23 cellular contexts compared by ENCODE assay signal in the genomic region with DNA sequence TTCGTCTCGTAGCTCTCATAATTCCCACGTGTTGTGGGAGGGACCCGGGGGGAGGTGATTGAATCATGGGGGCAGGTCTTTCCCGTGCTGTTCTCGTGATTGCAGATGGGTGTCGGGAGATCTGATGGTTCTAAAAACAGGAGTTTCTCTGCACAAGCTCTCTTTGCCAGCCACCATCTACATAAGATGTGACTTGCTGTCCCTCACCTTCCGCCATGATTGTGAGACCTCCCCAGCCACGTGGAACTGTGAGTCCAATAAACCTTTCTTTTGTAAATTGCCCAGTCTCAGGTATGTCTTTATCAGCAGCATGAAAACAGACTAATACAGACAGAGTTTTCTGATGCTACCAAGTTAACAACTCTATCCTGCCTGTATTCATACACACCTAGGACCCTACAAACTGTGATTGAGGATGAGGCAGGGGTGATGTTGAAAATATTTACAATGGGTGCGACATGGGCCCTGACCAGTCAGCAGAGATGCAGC. TPM values are rescaled to one million over a fixed set of nuclear protein-coding genes. Genes with fewer than 3 reads are reported as not detected.
A peak's percentile ranks its signal among the peaks of the same experiment; 100 is the strongest.
DNase-seq lines count a peak whose midpoint lies in the region; ATAC-seq and TF ChIP-seq lines count a peak whose summit lies in the region.
"Had no signal": no experiment of that assay in that cellular context is flagged by ENCODE, and none has a peak within 500 bp of the region (broad histone marks: within the 10 kb centered on the region; RNA-seq: fewer than 3 reads in every experiment).

No MANE protein-coding gene starts in this region.

- 21% methylated on average over 7 of the region's 10 CpGs for WGBS in right lobe of liver (ENCODE audit: insufficient coverage, low coverage, low lambda C conversion rate, missing lambda C conversion rate)

- ATAC-seq in left cardiac atrium (no peak), right lobe of liver (peak in 2 of 4 donors; percentile 0), upper lobe of right lung (no peak)

- H3K27me3 ChIP-seq in left ventricle myocardium inferior (ENCODE audit: low read depth): peaks cover 29% of the 10 kb centered on the region
- H3K27me3 ChIP-seq in right lobe of liver: no peaks in the 10 kb centered on the region
- H3K27me3 ChIP-seq in tibial artery: no peaks in the 10 kb centered on the region
- no peaks in the 10 kb centered on the region for H3K27me3 ChIP-seq in upper lobe of right lung
- H3K27me3 ChIP-seq: SJSA1 had no signal

- no peak for DNase-seq in left ventricle myocardium inferior
- no peak for DNase-seq in left cardiac atrium
- DNase-seq in fibroblast of gingiva (ENCODE audit: low read depth): peak; percentile 29
- DNase-seq in right lobe of liver: peak in 2 of 3 donors; percentile 61 to 67
- DNase-seq in tibial artery: peak in 1 of 2 donors; percentile 70
- no peak for DNase-seq in globus pallidus (ENCODE audit: low spot score)
- DNase-seq in upper lobe of right lung: no peak
- DNase-seq in AML-193 (lab: John Stamatoyannopoulos, UW): no peak
- DNase-seq: CD4-positive, CD25-positive, alpha-beta regulatory T cell; Karpas-422; NCI-H1092; NCI-H1436; NCI-H187 treated with DMSO at 0.1 percent for 48 hours; NCI-H2107; NCI-H446; NCI-H524 treated with DMSO at 0.1 percent for 48 hours; NCI-H774 had no signal

- H3K27ac ChIP-seq in left ventricle myocardium inferior (replicated peaks) (peak overlapping the region; percentile 83), right lobe of liver (peak overlapping the region in 2 of 3 donors; percentile 97 to 99), tibial artery (peak overlapping the region; percentile 61 to 76), upper lobe of right lung (no peak overlapping the region)
- H3K27ac ChIP-seq: BLaER1, SJSA1 had no signal

- intact Hi-C loops in left ventricle myocardium inferior (cut with micrococcal nuclease): no loop called here
- intact Hi-C loops in left cardiac atrium (cut with DNase I): loop anchor here in 1 of 2 donors (10.0 kb wide), 1 partner anchor 275 kb away; no protein-coding TSS in a partner anchor
- intact Hi-C loops in right lobe of liver (cut with DNase I): loop anchor here (10.0 kb wide), 1 partner anchor 55 kb away; no protein-coding TSS in a partner anchor
- intact Hi-C loops in tibial artery (cut with DNase I; ENCODE audit: low total_unique reads): loop anchor here (10.0 kb wide), 3 partner anchors 75 to 375 kb away; partner anchors contain the start of gene GDF7
- intact Hi-C loops in upper lobe of right lung (cut with DNase I): loop anchor here (10.0 kb wide), 1 partner anchor 75 kb away; no protein-coding TSS in a partner anchor

- H3K4me3 ChIP-seq in left ventricle myocardium inferior: peak overlapping the region; percentile 56
- peak overlapping the region; percentile 63 to 86 (median 78) for H3K4me3 ChIP-seq in right lobe of liver
- no peak overlapping the region for H3K4me3 ChIP-seq in tibial artery
- H3K4me3 ChIP-seq in upper lobe of right lung: no peak overlapping the region
- H3K4me3 ChIP-seq: BLaER1, SJSA1 had no signal

- TF ChIP-seq POLR2A in right lobe of liver (IDR thresholded peaks at IDR 0.05): no peak

- no peak for TF ChIP-seq CTCF in left ventricle myocardium inferior (IDR thresholded peaks at IDR 0.05; ENCODE audit: borderline replicate concordance)
- no peak for TF ChIP-seq CTCF in right lobe of liver (IDR thresholded peaks at IDR 0.05)
- TF ChIP-seq CTCF in tibial artery (IDR thresholded peaks at IDR 0.05): no peak
- no peak for TF ChIP-seq CTCF in upper lobe of right lung (IDR thresholded peaks at IDR 0.05)

- H3K36me3 ChIP-seq in left ventricle myocardium inferior (peaks cover 9% of the 10 kb centered on the region), right lobe of liver (peaks cover 4 to 86% (median 49%) of the 10 kb centered on the region in 4 donors), tibial artery (no peaks in the 10 kb centered on the region), upper lobe of right lung (no peaks in the 10 kb centered on the region)
- H3K36me3 ChIP-seq: BLaER1, SJSA1 had no signal

- H3K4me1 ChIP-seq in left ventricle myocardium inferior (peaks cover 47% of the 10 kb centered on the region), right lobe of liver (peaks cover 0 to 48% (median 10%) of the 10 kb centered on the region in 4 donors), tibial artery (peaks cover 0 to 50% (median 29%) of the 10 kb centered on the region in 4 donors), upper lobe of right lung (peaks cover 17% of the 10 kb centered on the region)
- H3K4me1 ChIP-seq: BLaER1 had no signal

- H3K9me3 ChIP-seq in left ventricle myocardium inferior (replicated peaks) (no peaks in the 10 kb centered on the region), right lobe of liver (no peaks in the 10 kb centered on the region), tibial artery (no peaks in the 10 kb centered on the region), upper lobe of right lung (no peaks in the 10 kb centered on the region)
- H3K9me3 ChIP-seq: BLaER1, SJSA1 had no signal

RNA-seq across cellular contexts. Expression of gene APOB, which starts 3.9 kb away (rescaled TPM):
- total RNA-seq in left ventricle myocardium inferior (9.1 TPM), left cardiac atrium (10 to 100 TPM; 25.1 to 48.1 TPM), right lobe of liver (1,000 to 10,000 TPM; 2,615 to 3,271 (median 2,774) TPM), upper lobe of right lung (0.49 TPM)
- total RNA-seq: A172; CD4-positive, CD25-positive, alpha-beta regulatory T cell; Daoy; G401; HT-29; SJSA1 had no signal

Comparison
In these comparisons a context has a peak if more than half of its experiments do, and no peak if none do; other contexts are left out.
1. DNase-seq: peak in fibroblast of gingiva (single experiment) and right lobe of liver (2 of 3); none in left ventricle myocardium inferior (single experiment), left cardiac atrium (single experiment), globus pallidus (single experiment), upper lobe of right lung (single experiment) and AML-193 (0 of 2).
2. H3K4me3 ChIP-seq: peak in left ventricle myocardium inferior (single experiment) and right lobe of liver (3 of 3); none in tibial artery (0 of 2) and upper lobe of right lung (single experiment).
3. RNA of gene APOB, which starts 3.9 kb away (total RNA-seq): 2,615 to 3,271 TPM in right lobe of liver; 25.1 to 48.1 TPM in left cardiac atrium, 9.1 TPM in left ventricle myocardium inferior (single experiment) and 0.49 TPM in upper lobe of right lung (single experiment); every median in the first group is over 10 times any median in the second.